1 cellular context compared by ENCODE assay signal in genomic region chr17:78977992-78978973, GRCh38.
A peak's percentile ranks its signal among the peaks of the same experiment; 100 is the strongest.
TF ChIP-seq lines count a peak whose summit lies in the region.

No MANE protein-coding gene starts in this region.

TF ChIP-seq in HepG2, 621 proteins besides CTCF, POLR2A, EP300 and RAD21 (continues in another document):
- TF ChIP-seq NAIF1 (CRISPR knock-in tag; IDR thresholded peaks at IDR 0.05; ENCODE audit: borderline replicate concordance) (no peak), AGO2 (optimal IDR thresholded peaks at IDR 0.05; ENCODE audit: low read depth, low read length) (peak; percentile 36), CHCHD3 (CRISPR knock-in tag; IDR thresholded peaks at IDR 0.05) (0 out of 2 replicates have a peak, but pooled peaks have one; percentile 56), NFRKB (IDR thresholded peaks at IDR 0.05) (no peak), ZSCAN21 (CRISPR knock-in tag; IDR thresholded peaks at IDR 0.05; ENCODE audit: borderline replicate concordance) (0 out of 2 replicates have a peak, but pooled peaks have one; percentile 67), CBFB (CRISPR knock-in tag; IDR thresholded peaks at IDR 0.05) (no peak), ZFX (CRISPR knock-in tag; IDR thresholded peaks at IDR 0.05; ENCODE audit: low read depth) (0 out of 2 replicates have a peak, but pooled peaks have one; percentile 29), ZNF549 (CRISPR knock-in tag; IDR thresholded peaks at IDR 0.05) (no peak), FIP1L1 (IDR thresholded peaks at IDR 0.05; ENCODE audit: borderline replicate concordance, insufficient read depth, low read depth, low read length) (no peak), ZNF557 (CRISPR knock-in tag; IDR thresholded peaks at IDR 0.05) (no peak), TBX2 (CRISPR knock-in tag; IDR thresholded peaks at IDR 0.05; ENCODE audit: borderline replicate concordance) (peak; percentile 22; the same call in 1 of the 2 replicates), ZNF333 (CRISPR knock-in tag; IDR thresholded peaks at IDR 0.05; ENCODE audit: borderline replicate concordance) (no peak), ZNF292 (CRISPR knock-in tag; IDR thresholded peaks at IDR 0.05; ENCODE audit: borderline replicate concordance, low read depth) (no peak), ZFP41 (CRISPR knock-in tag; IDR thresholded peaks at IDR 0.05; ENCODE audit: borderline replicate concordance) (no peak), SIN3A (IDR thresholded peaks at IDR 0.05; ENCODE audit: borderline replicate concordance, low read depth, low read length) (no peak), EZH2 (conservative IDR thresholded peaks at IDR 0.05; ENCODE audit: low read depth, low read length) (no peak), ZBTB33 (CRISPR knock-in tag; IDR thresholded peaks at IDR 0.05) (0 out of 2 replicates have a peak, but pooled peaks have one; percentile 51), LRRFIP1 (CRISPR knock-in tag; conservative IDR thresholded peaks at IDR 0.05) (no peak), HNRNPL (IDR thresholded peaks at IDR 0.05; ENCODE audit: low read depth, low read length) (peak; percentile 94), SMARCE1 (IDR thresholded peaks at IDR 0.05; ENCODE audit: borderline replicate concordance) (no peak), ZNF703 (CRISPR knock-in tag; IDR thresholded peaks at IDR 0.05; ENCODE audit: borderline replicate concordance) (no peak), SMC3 (IDR thresholded peaks at IDR 0.05; ENCODE audit: low read length) (no peak), PCBP2 (optimal IDR thresholded peaks at IDR 0.05; ENCODE audit: low read depth, low read length, poor library complexity, severe bottlenecking) (no peak), POGZ (CRISPR knock-in tag; IDR thresholded peaks at IDR 0.05) (no peak), TFE3 (CRISPR knock-in tag; IDR thresholded peaks at IDR 0.05) (no peak), CBX1 (IDR thresholded peaks at IDR 0.05; ENCODE audit: low read depth) (no peak), JDP2 (CRISPR knock-in tag; IDR thresholded peaks at IDR 0.05; ENCODE audit: borderline replicate concordance) (no peak), ZNF883 (CRISPR knock-in tag; IDR thresholded peaks at IDR 0.05; ENCODE audit: not compliant biosample characterization) (no peak), CENPT (CRISPR knock-in tag; IDR thresholded peaks at IDR 0.05; ENCODE audit: low read depth) (peak; percentile 75; the same call in 1 of the 2 replicates), FOXK2 (IDR thresholded peaks at IDR 0.05) (no peak), ZNF670 (CRISPR knock-in tag; IDR thresholded peaks at IDR 0.05; ENCODE audit: borderline replicate concordance) (no peak), ZMYM4 (CRISPR knock-in tag; IDR thresholded peaks at IDR 0.05) (no peak), ZNF678 (CRISPR knock-in tag; IDR thresholded peaks at IDR 0.05) (no peak), ISX (CRISPR knock-in tag; conservative IDR thresholded peaks at IDR 0.05) (no peak)
- TF ChIP-seq, protein P1, sequence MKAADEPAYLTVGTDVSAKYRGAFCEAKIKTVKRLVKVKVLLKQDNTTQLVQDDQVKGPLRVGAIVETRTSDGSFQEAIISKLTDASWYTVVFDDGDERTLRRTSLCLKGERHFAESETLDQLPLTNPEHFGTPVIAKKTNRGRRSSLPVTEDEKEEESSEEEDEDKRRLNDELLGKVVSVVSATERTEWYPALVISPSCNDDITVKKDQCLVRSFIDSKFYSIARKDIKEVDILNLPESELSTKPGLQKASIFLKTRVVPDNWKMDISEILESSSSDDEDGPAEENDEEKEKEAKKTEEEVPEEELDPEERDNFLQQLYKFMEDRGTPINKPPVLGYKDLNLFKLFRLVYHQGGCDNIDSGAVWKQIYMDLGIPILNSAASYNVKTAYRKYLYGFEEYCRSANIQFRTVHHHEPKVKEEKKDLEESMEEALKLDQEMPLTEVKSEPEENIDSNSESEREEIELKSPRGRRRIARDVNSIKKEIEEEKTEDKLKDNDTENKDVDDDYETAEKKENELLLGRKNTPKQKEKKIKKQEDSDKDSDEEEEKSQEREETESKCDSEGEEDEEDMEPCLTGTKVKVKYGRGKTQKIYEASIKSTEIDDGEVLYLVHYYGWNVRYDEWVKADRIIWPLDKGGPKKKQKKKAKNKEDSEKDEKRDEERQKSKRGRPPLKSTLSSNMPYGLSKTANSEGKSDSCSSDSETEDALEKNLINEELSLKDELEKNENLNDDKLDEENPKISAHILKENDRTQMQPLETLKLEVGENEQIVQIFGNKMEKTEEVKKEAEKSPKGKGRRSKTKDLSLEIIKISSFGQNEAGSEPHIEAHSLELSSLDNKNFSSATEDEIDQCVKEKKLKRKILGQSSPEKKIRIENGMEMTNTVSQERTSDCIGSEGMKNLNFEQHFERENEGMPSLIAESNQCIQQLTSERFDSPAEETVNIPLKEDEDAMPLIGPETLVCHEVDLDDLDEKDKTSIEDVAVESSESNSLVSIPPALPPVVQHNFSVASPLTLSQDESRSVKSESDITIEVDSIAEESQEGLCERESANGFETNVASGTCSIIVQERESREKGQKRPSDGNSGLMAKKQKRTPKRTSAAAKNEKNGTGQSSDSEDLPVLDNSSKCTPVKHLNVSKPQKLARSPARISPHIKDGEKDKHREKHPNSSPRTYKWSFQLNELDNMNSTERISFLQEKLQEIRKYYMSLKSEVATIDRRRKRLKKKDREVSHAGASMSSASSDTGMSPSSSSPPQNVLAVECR (CRISPR knock-in tag; IDR thresholded peaks at IDR 0.05; ENCODE audit: borderline replicate concordance) = peak; percentile 4; the same call in 1 of the 2 replicates
- TF ChIP-seq, protein P2, sequence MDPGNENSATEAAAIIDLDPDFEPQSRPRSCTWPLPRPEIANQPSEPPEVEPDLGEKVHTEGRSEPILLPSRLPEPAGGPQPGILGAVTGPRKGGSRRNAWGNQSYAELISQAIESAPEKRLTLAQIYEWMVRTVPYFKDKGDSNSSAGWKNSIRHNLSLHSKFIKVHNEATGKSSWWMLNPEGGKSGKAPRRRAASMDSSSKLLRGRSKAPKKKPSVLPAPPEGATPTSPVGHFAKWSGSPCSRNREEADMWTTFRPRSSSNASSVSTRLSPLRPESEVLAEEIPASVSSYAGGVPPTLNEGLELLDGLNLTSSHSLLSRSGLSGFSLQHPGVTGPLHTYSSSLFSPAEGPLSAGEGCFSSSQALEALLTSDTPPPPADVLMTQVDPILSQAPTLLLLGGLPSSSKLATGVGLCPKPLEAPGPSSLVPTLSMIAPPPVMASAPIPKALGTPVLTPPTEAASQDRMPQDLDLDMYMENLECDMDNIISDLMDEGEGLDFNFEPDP (CRISPR knock-in tag; conservative IDR thresholded peaks at IDR 0.05) = no peak
- TF ChIP-seq, protein P3, sequence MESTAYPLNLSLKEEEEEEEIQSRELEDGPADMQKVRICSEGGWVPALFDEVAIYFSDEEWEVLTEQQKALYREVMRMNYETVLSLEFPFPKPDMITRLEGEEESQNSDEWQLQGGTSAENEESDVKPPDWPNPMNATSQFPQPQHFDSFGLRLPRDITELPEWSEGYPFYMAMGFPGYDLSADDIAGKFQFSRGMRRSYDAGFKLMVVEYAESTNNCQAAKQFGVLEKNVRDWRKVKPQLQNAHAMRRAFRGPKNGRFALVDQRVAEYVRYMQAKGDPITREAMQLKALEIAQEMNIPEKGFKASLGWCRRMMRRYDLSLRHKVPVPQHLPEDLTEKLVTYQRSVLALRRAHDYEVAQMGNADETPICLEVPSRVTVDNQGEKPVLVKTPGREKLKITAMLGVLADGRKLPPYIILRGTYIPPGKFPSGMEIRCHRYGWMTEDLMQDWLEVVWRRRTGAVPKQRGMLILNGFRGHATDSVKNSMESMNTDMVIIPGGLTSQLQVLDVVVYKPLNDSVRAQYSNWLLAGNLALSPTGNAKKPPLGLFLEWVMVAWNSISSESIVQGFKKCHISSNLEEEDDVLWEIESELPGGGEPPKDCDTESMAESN (CRISPR knock-in tag; conservative IDR thresholded peaks at IDR 0.05) = no peak
- TF ChIP-seq, protein P4, sequence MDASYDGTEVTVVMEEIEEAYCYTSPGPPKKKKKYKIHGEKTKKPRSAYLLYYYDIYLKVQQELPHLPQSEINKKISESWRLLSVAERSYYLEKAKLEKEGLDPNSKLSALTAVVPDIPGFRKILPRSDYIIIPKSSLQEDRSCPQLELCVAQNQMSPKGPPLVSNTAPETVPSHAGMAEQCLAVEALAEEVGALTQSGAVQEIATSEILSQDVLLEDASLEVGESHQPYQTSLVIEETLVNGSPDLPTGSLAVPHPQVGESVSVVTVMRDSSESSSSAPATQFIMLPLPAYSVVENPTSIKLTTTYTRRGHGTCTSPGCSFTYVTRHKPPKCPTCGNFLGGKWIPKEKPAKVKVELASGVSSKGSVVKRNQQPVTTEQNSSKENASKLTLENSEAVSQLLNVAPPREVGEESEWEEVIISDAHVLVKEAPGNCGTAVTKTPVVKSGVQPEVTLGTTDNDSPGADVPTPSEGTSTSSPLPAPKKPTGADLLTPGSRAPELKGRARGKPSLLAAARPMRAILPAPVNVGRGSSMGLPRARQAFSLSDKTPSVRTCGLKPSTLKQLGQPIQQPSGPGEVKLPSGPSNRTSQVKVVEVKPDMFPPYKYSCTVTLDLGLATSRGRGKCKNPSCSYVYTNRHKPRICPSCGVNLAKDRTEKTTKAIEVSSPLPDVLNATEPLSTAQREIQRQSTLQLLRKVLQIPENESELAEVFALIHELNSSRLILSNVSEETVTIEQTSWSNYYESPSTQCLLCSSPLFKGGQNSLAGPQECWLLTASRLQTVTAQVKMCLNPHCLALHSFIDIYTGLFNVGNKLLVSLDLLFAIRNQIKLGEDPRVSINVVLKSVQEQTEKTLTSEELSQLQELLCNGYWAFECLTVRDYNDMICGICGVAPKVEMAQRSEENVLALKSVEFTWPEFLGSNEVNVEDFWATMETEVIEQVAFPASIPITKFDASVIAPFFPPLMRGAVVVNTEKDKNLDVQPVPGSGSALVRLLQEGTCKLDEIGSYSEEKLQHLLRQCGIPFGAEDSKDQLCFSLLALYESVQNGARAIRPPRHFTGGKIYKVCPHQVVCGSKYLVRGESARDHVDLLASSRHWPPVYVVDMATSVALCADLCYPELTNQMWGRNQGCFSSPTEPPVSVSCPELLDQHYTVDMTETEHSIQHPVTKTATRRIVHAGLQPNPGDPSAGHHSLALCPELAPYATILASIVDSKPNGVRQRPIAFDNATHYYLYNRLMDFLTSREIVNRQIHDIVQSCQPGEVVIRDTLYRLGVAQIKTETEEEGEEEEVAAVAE (CRISPR knock-in tag; IDR thresholded peaks at IDR 0.05; ENCODE audit: borderline replicate concordance) = no peak
- TF ChIP-seq, protein P5, sequence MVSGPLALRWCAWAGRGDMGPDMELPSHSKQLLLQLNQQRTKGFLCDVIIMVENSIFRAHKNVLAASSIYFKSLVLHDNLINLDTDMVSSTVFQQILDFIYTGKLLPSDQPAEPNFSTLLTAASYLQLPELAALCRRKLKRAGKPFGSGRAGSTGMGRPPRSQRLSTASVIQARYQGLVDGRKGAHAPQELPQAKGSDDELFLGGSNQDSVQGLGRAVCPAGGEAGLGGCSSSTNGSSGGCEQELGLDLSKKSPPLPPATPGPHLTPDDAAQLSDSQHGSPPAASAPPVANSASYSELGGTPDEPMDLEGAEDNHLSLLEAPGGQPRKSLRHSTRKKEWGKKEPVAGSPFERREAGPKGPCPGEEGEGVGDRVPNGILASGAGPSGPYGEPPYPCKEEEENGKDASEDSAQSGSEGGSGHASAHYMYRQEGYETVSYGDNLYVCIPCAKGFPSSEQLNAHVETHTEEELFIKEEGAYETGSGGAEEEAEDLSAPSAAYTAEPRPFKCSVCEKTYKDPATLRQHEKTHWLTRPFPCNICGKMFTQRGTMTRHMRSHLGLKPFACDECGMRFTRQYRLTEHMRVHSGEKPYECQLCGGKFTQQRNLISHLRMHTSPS (CRISPR knock-in tag; IDR thresholded peaks at IDR 0.05; ENCODE audit: low read depth) = peak; percentile 72; the same call in 1 of the 2 replicates
- TF ChIP-seq, protein P6, sequence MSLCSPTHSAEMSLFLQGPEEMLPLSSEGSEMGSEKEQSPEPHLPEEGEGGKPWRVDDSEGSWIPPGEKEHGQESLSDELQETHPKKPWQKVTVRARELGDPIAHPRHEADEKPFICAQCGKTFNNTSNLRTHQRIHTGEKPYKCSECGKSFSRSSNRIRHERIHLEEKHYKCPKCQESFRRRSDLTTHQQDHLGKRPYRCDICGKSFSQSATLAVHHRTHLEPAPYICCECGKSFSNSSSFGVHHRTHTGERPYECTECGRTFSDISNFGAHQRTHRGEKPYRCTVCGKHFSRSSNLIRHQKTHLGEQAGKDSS (CRISPR knock-in tag; IDR thresholded peaks at IDR 0.05; ENCODE audit: borderline replicate concordance, low read depth) = no peak
